ENCODE assay signal across 15 cellular contexts in genomic region chr7:112546723-112547513, GRCh38.
DNase-seq lines count a peak whose midpoint lies in the region; ATAC-seq, FAIRE-seq and TF ChIP-seq lines count a peak whose summit lies in the region.
"Had no signal": no experiment of that assay in that cellular context is flagged by ENCODE, and none has a peak within 500 bp of the region (broad histone marks: within the 10 kb centered on the region; RNA-seq: fewer than 3 reads in every experiment).

No MANE protein-coding gene starts in this region.

- DNase-seq in MCF 10A (ENCODE audit: unreplicated experiment) (peak; percentile 5), mammary epithelial cell (no peak), NCI-H1930 (lab: John Stamatoyannopoulos, UW) (peak; percentile 36 to 56), bronchial epithelial cell (ENCODE audit: low read depth) (no peak), sciatic nerve (ENCODE audit: low spot score) (no peak), omental fat pad (ENCODE audit: low spot score) (no peak)
- no peak for DNase-seq in CD8-positive, alpha-beta T cell
- DNase-seq in activated CD4-positive, alpha-beta T cell treated with anti-CD3 and anti-CD28 coated beads for 1 hour, result no peak
- DNase-seq: activated CD8-positive, alpha-beta memory T cell treated with anti-CD3 and anti-CD28 coated beads, Interleukin-2, amount 10 ng/mL, durations not matched to agents 7 days and 5 days; activated naive CD4-positive, alpha-beta T cell treated with anti-CD3 and anti-CD28 coated beads for 36 hours; caudate nucleus; NCI-H345; Right ventricle myocardium superior had no signal

- H3K4me2 ChIP-seq in mammary epithelial cell (ENCODE audit: insufficient read depth, low read depth, low read length), result no peak overlapping the region

- no peak overlapping the region for H3K9ac ChIP-seq in mammary epithelial cell (ENCODE audit: insufficient read depth, low read length)

- no peaks in the 10 kb centered on the region for H3K36me3 ChIP-seq in mammary epithelial cell (ENCODE audit: insufficient read depth, low read length)
- H3K36me3 ChIP-seq in bronchial epithelial cell (ENCODE audit: control insufficient read depth, insufficient read depth, low read length), result no peaks in the 10 kb centered on the region
- H3K36me3 ChIP-seq in CD8-positive, alpha-beta T cell (ENCODE audit: insufficient read depth, low read length), result no peaks in the 10 kb centered on the region
- H3K36me3 ChIP-seq: prostate gland had no signal

- no peaks in the 10 kb centered on the region for H3K27me3 ChIP-seq in mammary epithelial cell (ENCODE audit: insufficient read depth, low read length)
- H3K27me3 ChIP-seq in bronchial epithelial cell (ENCODE audit: control insufficient read depth, insufficient read depth, low read length), result no peaks in the 10 kb centered on the region
- H3K27me3 ChIP-seq in CD8-positive, alpha-beta T cell (ENCODE audit: insufficient read depth, low read length), result no peaks in the 10 kb centered on the region

- no peaks in the 10 kb centered on the region for H3K79me2 ChIP-seq in mammary epithelial cell (ENCODE audit: insufficient read depth, low read length)

- no peak overlapping the region for H3K27ac ChIP-seq in mammary epithelial cell (ENCODE audit: insufficient read depth, low read depth, low read length)
- H3K27ac ChIP-seq in CD8-positive, alpha-beta T cell (ENCODE audit: low read depth, low read length), result no peak overlapping the region
- H3K27ac ChIP-seq: prostate gland had no signal

- no peaks in the 10 kb centered on the region for H3K27me3 Mint-ChIP-seq in MCF 10A (ENCODE audit: insufficient read depth, unreplicated experiment)
- peaks cover 14% of the 10 kb centered on the region for H3K27me3 Mint-ChIP-seq in CD8-positive, alpha-beta T cell (ENCODE audit: low read depth)

- H3K9me3 Mint-ChIP-seq in MCF 10A (ENCODE audit: unreplicated experiment), result peaks cover 7% of the 10 kb centered on the region
- no peaks in the 10 kb centered on the region for H3K9me3 Mint-ChIP-seq in CD8-positive, alpha-beta T cell
- H3K9me3 Mint-ChIP-seq: activated naive CD4-positive, alpha-beta T cell treated with anti-CD3 and anti-CD28 coated beads for 36 hours had no signal

- in situ Hi-C loops in mammary epithelial cell (cut with MboI; ENCODE audit: low sequenced_read_pairs in 2 of 2), result loop anchor here in 1 of 2 donors (25.0 kb wide), 1 partner anchor 865 kb away; no protein-coding TSS in a partner anchor

- H3K27ac Mint-ChIP-seq in MCF 10A (ENCODE audit: low read depth, unreplicated experiment), result no peak overlapping the region
- no peak overlapping the region for H3K27ac Mint-ChIP-seq in CD8-positive, alpha-beta T cell
- H3K27ac Mint-ChIP-seq: activated CD8-positive, alpha-beta memory T cell treated with anti-CD3 and anti-CD28 coated beads, Interleukin-2, amount 10 ng/mL, durations not matched to agents 7 days and 5 days; activated naive CD4-positive, alpha-beta T cell treated with anti-CD3 and anti-CD28 coated beads for 36 hours had no signal

- no peaks in the 10 kb centered on the region for H3K4me1 ChIP-seq in mammary epithelial cell (ENCODE audit: insufficient read depth, low read length)
- H3K4me1 ChIP-seq in CD8-positive, alpha-beta T cell (ENCODE audit: insufficient read depth, low read length), result no peaks in the 10 kb centered on the region
- H3K4me1 ChIP-seq: prostate gland had no signal

- BruUV-seq in MCF 10A (replicated peaks; lab: Mats Ljungman, UMichigan) (no TSS peak), mammary epithelial cell (replicated peaks; lab: Mats Ljungman, UMichigan) (no TSS peak)

- H4K20me1 ChIP-seq in mammary epithelial cell (ENCODE audit: insufficient read depth, low read length), result no peaks in the 10 kb centered on the region

- no peaks in the 10 kb centered on the region for H3K4me1 Mint-ChIP-seq in MCF 10A (ENCODE audit: insufficient read depth, unreplicated experiment)
- H3K4me1 Mint-ChIP-seq in CD8-positive, alpha-beta T cell (ENCODE audit: low read depth), result no peaks in the 10 kb centered on the region
- H3K4me1 Mint-ChIP-seq: activated CD8-positive, alpha-beta memory T cell treated with anti-CD3 and anti-CD28 coated beads, Interleukin-2, amount 10 ng/mL, durations not matched to agents 7 days and 5 days had no signal

- CTCF ChIA-PET in MCF 10A (lab: Yijun Ruan, JAX) (interaction anchor here (0.6 to 1.7 kb wide), 3 partner anchors 11 to 354 kb away, joined by 3 to 5 read pairs (median 3); no protein-coding TSS in a partner anchor), mammary epithelial cell (lab: Charles Lee; ENCODE audit: low non-redundant PET) (no interaction called here)
- CTCF ChIA-PET in CD8-positive, alpha-beta T cell (lab: Charles Lee), result interaction anchor here (0.7 kb wide), 1 partner anchor 875 kb away, joined by 3 read pairs; no protein-coding TSS in a partner anchor

- H3K36me3 Mint-ChIP-seq in MCF 10A (ENCODE audit: insufficient read depth, unreplicated experiment), result no peaks in the 10 kb centered on the region
- H3K36me3 Mint-ChIP-seq in CD8-positive, alpha-beta T cell, result no peaks in the 10 kb centered on the region
- H3K36me3 Mint-ChIP-seq: activated CD8-positive, alpha-beta memory T cell treated with anti-CD3 and anti-CD28 coated beads, Interleukin-2, amount 10 ng/mL, durations not matched to agents 7 days and 5 days had no signal

- H3K4me3 ChIP-seq in mammary epithelial cell (replicated peaks in 1 of 3; ENCODE audit: insufficient read depth in 1 of 3, low read depth in 2 of 3, low read length in 3 of 3), result no peak overlapping the region
- H3K4me3 ChIP-seq in bronchial epithelial cell (ENCODE audit: low read depth, low read length), result no peak overlapping the region
- no peak overlapping the region for H3K4me3 ChIP-seq in CD8-positive, alpha-beta T cell (ENCODE audit: low read depth, low read length)
- H3K4me3 ChIP-seq: prostate gland had no signal

- TF ChIP-seq CTCF in MCF 10A (IDR thresholded peaks at IDR 0.05; ENCODE audit: unreplicated experiment), result no peak
- TF ChIP-seq CTCF in mammary epithelial cell (conservative IDR thresholded peaks at IDR 0.05 in 1 of 2, IDR thresholded peaks at IDR 0.05 in 1 of 2; ENCODE audit: extremely low read depth in 1 of 2, insufficient read depth in 1 of 2, low read depth in 1 of 2, low read length in 2 of 2), result no peak
- TF ChIP-seq CTCF in bronchial epithelial cell (IDR thresholded peaks at IDR 0.05; ENCODE audit: insufficient read depth, low read length, severe bottlenecking), result no peak
- TF ChIP-seq CTCF in CD8-positive, alpha-beta T cell (IDR thresholded peaks at IDR 0.05), result no peak
- TF ChIP-seq CTCF in omental fat pad (IDR thresholded peaks at IDR 0.05), result no peak

- no peak overlapping the region for H2AFZ ChIP-seq in mammary epithelial cell (ENCODE audit: low read depth, low read length)

- peak; percentile 20 for ATAC-seq in sciatic nerve
- ATAC-seq in CD8-positive, alpha-beta T cell, result no peak
- ATAC-seq in omental fat pad (ENCODE audit: low FRiP score), result no peak
- ATAC-seq: activated CD8-positive, alpha-beta memory T cell treated with anti-CD3 and anti-CD28 coated beads, Interleukin-2, amount 10 ng/mL, durations not matched to agents 7 days and 5 days had no signal

- POLR2A ChIA-PET in MCF 10A (lab: Yijun Ruan, JAX), result no interaction called here
- POLR2A ChIA-PET in CD8-positive, alpha-beta T cell (lab: Charles Lee), result interaction anchor here (0.8 kb wide), 1 partner anchor 83 kb away, joined by 3 read pairs; no protein-coding TSS in a partner anchor

- H3K9me3 ChIP-seq in mammary epithelial cell (replicated peaks; ENCODE audit: insufficient read depth, low read length), result peaks cover 4% of the 10 kb centered on the region
- H3K9me3 ChIP-seq in CD8-positive, alpha-beta T cell (ENCODE audit: low read length), result no peaks in the 10 kb centered on the region
- H3K9me3 ChIP-seq: prostate gland had no signal

- dilution Hi-C loops in mammary epithelial cell (cut with HindIII; ENCODE audit: low sequenced_read_pairs), result no loop called here

- WGBS in mammary epithelial cell (ENCODE audit: low coverage, missing lambda C conversion rate), result 94% methylated on average over 15 of the region's 25 CpGs

- no peak overlapping the region for H3K4me3 Mint-ChIP-seq in MCF 10A (ENCODE audit: unreplicated experiment)
- H3K4me3 Mint-ChIP-seq in CD8-positive, alpha-beta T cell, result no peak overlapping the region
- H3K4me3 Mint-ChIP-seq: activated CD8-positive, alpha-beta memory T cell treated with anti-CD3 and anti-CD28 coated beads, Interleukin-2, amount 10 ng/mL, durations not matched to agents 7 days and 5 days; activated naive CD4-positive, alpha-beta T cell treated with anti-CD3 and anti-CD28 coated beads for 36 hours had no signal

- FAIRE-seq in bronchial epithelial cell (lab: Jason Lieb, UNC), result peak; percentile 40
- FAIRE-seq: TTC549 had no signal

- intact Hi-C loops in MCF 10A (cut with micrococcal nuclease) (no loop called here), mammary epithelial cell (cut with micrococcal nuclease) (no loop called here), sciatic nerve (cut with DNase I) (no loop called here)
- intact Hi-C loops in CD8-positive, alpha-beta T cell (cut with DNase I, micrococcal nuclease), result no loop called here

Comparison
In these comparisons a context has a peak if more than half of its experiments do, and no peak if none do; other contexts are left out.
1. DNase-seq: peak in MCF 10A (single experiment) and NCI-H1930 (2 of 2); none in mammary epithelial cell (single experiment), bronchial epithelial cell (single experiment), sciatic nerve (single experiment), CD8-positive, alpha-beta T cell (0 of 7), activated CD4-positive, alpha-beta T cell treated with anti-CD3 and anti-CD28 coated beads for 1 hour (single experiment) and omental fat pad (single experiment).